In genomic region chr19:43747557-43748204, GRCh38 we compare ENCODE assay signal across 18 cellular contexts. TPM values are rescaled to one million over a fixed set of nuclear protein-coding genes. Genes with fewer than 3 reads are reported as not detected.
DNase-seq lines count a peak whose midpoint lies in the region; ATAC-seq, FAIRE-seq and TF ChIP-seq lines count a peak whose summit lies in the region.
"Had no signal": no experiment of that assay in that cellular context is flagged by ENCODE, and none has a peak within 500 bp of the region (broad histone marks: within the 10 kb centered on the region; RNA-seq: fewer than 3 reads in every experiment).

No MANE protein-coding gene starts in this region.

- 84 to 88% methylated on average over 13 to 16 of the region's 16 CpGs for WGBS in pancreas, 2 donors

- peaks cover 48% of the 10 kb centered on the region for H3K36me3 Mint-ChIP-seq in CD4-positive, CD25-positive, alpha-beta regulatory T cell
- H3K36me3 Mint-ChIP-seq in endothelial cell (ENCODE audit: low read depth, unreplicated experiment), result peaks cover 53% of the 10 kb centered on the region

- no peaks in the 10 kb centered on the region for H3K9me3 ChIP-seq in CD4-positive, CD25-positive, alpha-beta regulatory T cell (ENCODE audit: control insufficient read depth in 2 of 2, low read length in 2 of 2)
- no peaks in the 10 kb centered on the region for H3K9me3 ChIP-seq in pancreas
- no peaks in the 10 kb centered on the region for H3K9me3 ChIP-seq in tibial artery
- H3K9me3 ChIP-seq: neutrophil, SJCRH30, upper lobe of left lung had no signal

- H3K27ac ChIP-seq in CD4-positive, CD25-positive, alpha-beta regulatory T cell (ENCODE audit: insufficient read depth, low read length, poor library complexity, severe bottlenecking), result peak overlapping the region; percentile 42
- H3K27ac ChIP-seq in pancreas, result no peak overlapping the region
- H3K27ac ChIP-seq in tibial artery, result no peak overlapping the region
- H3K27ac ChIP-seq: neutrophil, SJCRH30, upper lobe of left lung had no signal

- H3K4me3 ChIP-seq in CD4-positive, CD25-positive, alpha-beta regulatory T cell (ENCODE audit: low read depth, low read length), result no peak overlapping the region
- no peak overlapping the region for H3K4me3 ChIP-seq in pancreas
- no peak overlapping the region for H3K4me3 ChIP-seq in tibial artery
- H3K4me3 ChIP-seq: SJCRH30, upper lobe of left lung had no signal

- H3K27me3 Mint-ChIP-seq in CD4-positive, CD25-positive, alpha-beta regulatory T cell, result no peaks in the 10 kb centered on the region
- peaks cover 6% of the 10 kb centered on the region for H3K27me3 Mint-ChIP-seq in endothelial cell (ENCODE audit: unreplicated experiment)

- peaks cover 67% of the 10 kb centered on the region for H3K36me3 ChIP-seq in CD4-positive, CD25-positive, alpha-beta regulatory T cell (ENCODE audit: control insufficient read depth, insufficient read depth, low read length)
- peaks cover 0 to 29% (median 20%) of the 10 kb centered on the region in 3 donors for H3K36me3 ChIP-seq in pancreas
- H3K36me3 ChIP-seq in tibial artery, result peaks cover 31 to 89% (median 71%) of the 10 kb centered on the region in 3 donors

- no peaks in the 10 kb centered on the region for H3K27me3 ChIP-seq in CD4-positive, CD25-positive, alpha-beta regulatory T cell (ENCODE audit: control insufficient read depth, insufficient read depth, low read length)
- no peaks in the 10 kb centered on the region for H3K27me3 ChIP-seq in pancreas
- no peaks in the 10 kb centered on the region for H3K27me3 ChIP-seq in tibial artery
- H3K27me3 ChIP-seq: neutrophil, SJCRH30, upper lobe of left lung had no signal

- peak overlapping the region; percentile 12 to 69 (median 62) for H3K27ac Mint-ChIP-seq in CD4-positive, CD25-positive, alpha-beta regulatory T cell
- no peak overlapping the region for H3K27ac Mint-ChIP-seq in endothelial cell (ENCODE audit: unreplicated experiment)

- H3K4me1 Mint-ChIP-seq in CD4-positive, CD25-positive, alpha-beta regulatory T cell, result peaks cover 7 to 45% (median 25%) of the 10 kb centered on the region in 4 donors
- H3K4me1 Mint-ChIP-seq in endothelial cell (ENCODE audit: unreplicated experiment), result peaks cover 6% of the 10 kb centered on the region

- intact Hi-C loops in pancreas (cut with DNase I), result loop anchor here in 1 of 3 donors (5.0 kb wide), 1 partner anchor 35 kb away; the partner anchor contains the start of gene KCNN4
- intact Hi-C loops in tibial artery (cut with DNase I; ENCODE audit: low total_unique reads), result no loop called here

- FAIRE-seq in GM12891 (lab: Jason Lieb, UNC) (peak; percentile 20), pancreas (lab: Jason Lieb, UNC) (no peak)

- H3K4me1 ChIP-seq in CD4-positive, CD25-positive, alpha-beta regulatory T cell (ENCODE audit: control insufficient read depth, insufficient read depth, low read length, poor library complexity, severe bottlenecking), result peaks cover 22% of the 10 kb centered on the region
- peaks cover 0 to 5% (median 0%) of the 10 kb centered on the region in 3 donors for H3K4me1 ChIP-seq in pancreas
- peaks cover 0 to 11% (median 7%) of the 10 kb centered on the region in 4 donors for H3K4me1 ChIP-seq in tibial artery

- H3K9me3 Mint-ChIP-seq in CD4-positive, CD25-positive, alpha-beta regulatory T cell, result no peaks in the 10 kb centered on the region
- no peaks in the 10 kb centered on the region for H3K9me3 Mint-ChIP-seq in endothelial cell (ENCODE audit: unreplicated experiment)

- ATAC-seq in CD4-positive, CD25-positive, alpha-beta regulatory T cell (ENCODE audit: low read depth in 2 of 2), result peak in 1 of 2 donors; percentile 15
- no peak for ATAC-seq in pancreas
- ATAC-seq: sciatic nerve had no signal

- peak overlapping the region in 2 of 4 donors; percentile 55 to 61 for H3K4me3 Mint-ChIP-seq in CD4-positive, CD25-positive, alpha-beta regulatory T cell
- peak overlapping the region; percentile 58 for H3K4me3 Mint-ChIP-seq in endothelial cell (ENCODE audit: unreplicated experiment)

- TF ChIP-seq CTCF in endothelial cell (IDR thresholded peaks at IDR 0.05; ENCODE audit: unreplicated experiment) (no peak), pancreas (IDR thresholded peaks at IDR 0.05) (no peak), tibial artery (IDR thresholded peaks at IDR 0.05) (no peak)

- no peak for DNase-seq in CD4-positive, CD25-positive, alpha-beta regulatory T cell
- DNase-seq in GM12891 (ENCODE audit: insufficient read length, low spot score), result no peak
- DNase-seq in T-helper 22 cell (ENCODE audit: low read depth), result peak; percentile 23
- DNase-seq in endothelial cell (ENCODE audit: low spot score), result no peak
- no peak for DNase-seq in NCI-H2107 treated with DMSO at 0.1 percent for 48 hours (lab: John Stamatoyannopoulos, UW; ENCODE audit: unreplicated experiment)
- no peak for DNase-seq in pancreas
- DNase-seq in tibial artery, result no peak
- DNase-seq: DND-41; mammary epithelial cell; NCI-H146; NCI-H446; SJCRH30; stimulated activated CD4-positive, alpha-beta T cell treated with anti-CD3 and anti-CD28 coated beads, Interleukin-4, amount 100 ng/mL, for 1 hour had no signal

- TF ChIP-seq POLR2A in GM12891 (IDR thresholded peaks at IDR 0.05; ENCODE audit: low read depth, low read length), result no peak

TF ChIP-seq in GM12891, 5 proteins besides CTCF, POLR2A, EP300 and RAD21:
- TF ChIP-seq TAF1 (IDR thresholded peaks at IDR 0.05; ENCODE audit: low read depth, low read length) (no peak), POU2F2 (IDR thresholded peaks at IDR 0.05; ENCODE audit: low read depth, low read length) (no peak), PAX5 (IDR thresholded peaks at IDR 0.05; ENCODE audit: insufficient read depth, low read length, severe bottlenecking) (no peak), POLR2AphosphoS5 (IDR thresholded peaks at IDR 0.05; ENCODE audit: low read depth, low read length) (no peak)

RNA-seq across cellular contexts. Expression of gene SMG9, which starts 7.1 kb away (rescaled TPM):
- total RNA-seq in CD4-positive, CD25-positive, alpha-beta regulatory T cell, result 40.7 TPM
- polyA plus RNA-seq in CD4-positive, CD25-positive, alpha-beta regulatory T cell, result 1 to 10 TPM; 3.4 to 7.0 (median 5.8) TPM
- polyA plus RNA-seq in GM12891 (2012; ENCODE audit: low read depth, missing spikeins), result 24.8 TPM
- 38.8 TPM for total RNA-seq in endothelial cell (ENCODE audit: unreplicated experiment)
- 10 to 100 TPM in 3 of 6 donors, 1 to 10 TPM in 3; 6.6 to 20.1 (median 10.5) TPM for total RNA-seq in pancreas
- polyA plus RNA-seq in pancreas, result 10 to 100 TPM; 22.3 to 23.0 TPM

RNA-seq across cellular contexts. Expression of gene IRGC, which starts 31.8 kb away (rescaled TPM):
- total RNA-seq in CD4-positive, CD25-positive, alpha-beta regulatory T cell, result not detected
- polyA plus RNA-seq in CD4-positive, CD25-positive, alpha-beta regulatory T cell, result not detected
- polyA plus RNA-seq in GM12891 (2012; ENCODE audit: low read depth, missing spikeins), result not detected
- total RNA-seq in endothelial cell (ENCODE audit: unreplicated experiment) (not detected), pancreas (not detected)
- polyA plus RNA-seq in pancreas, result not detected
- total RNA-seq: LHCN-M2, mammary epithelial cell, sciatic nerve, SJCRH30, upper lobe of left lung had no signal
- polyA plus RNA-seq: BJ, mammary epithelial cell had no signal

RNA-seq across cellular contexts. Expression of gene KCNN4, which starts 33.1 kb away (rescaled TPM):
- total RNA-seq in CD4-positive, CD25-positive, alpha-beta regulatory T cell, result 56.1 TPM
- polyA plus RNA-seq in CD4-positive, CD25-positive, alpha-beta regulatory T cell, result 10 to 100 TPM; 16.7 to 33.0 (median 30.1) TPM
- polyA plus RNA-seq in GM12891 (2012; ENCODE audit: low read depth, missing spikeins), result 51.3 TPM
- total RNA-seq in endothelial cell (ENCODE audit: unreplicated experiment) (0.28 TPM), pancreas (1 to 10 TPM in 3 of 6 donors, under 1 TPM in 3; 0.43 to 2.6 (median 0.82) TPM)
- 1 to 10 TPM; 1.3 to 1.5 TPM for polyA plus RNA-seq in pancreas

RNA-seq across cellular contexts. Expression of gene LYPD5, which starts 54.6 kb away (rescaled TPM):
- total RNA-seq in CD4-positive, CD25-positive, alpha-beta regulatory T cell, result not detected
- under 1 TPM in 1 of 4 donors, not detected in 3; 0.60 TPM for polyA plus RNA-seq in CD4-positive, CD25-positive, alpha-beta regulatory T cell
- 0.33 TPM for polyA plus RNA-seq in GM12891 (2012; ENCODE audit: low read depth, missing spikeins)
- total RNA-seq in endothelial cell (ENCODE audit: unreplicated experiment) (not detected), pancreas (1 to 10 TPM in 1 of 6 donors, under 1 TPM in 5; 0.09 to 1.2 (median 0.24) TPM)
- under 1 TPM; 0.42 to 0.49 TPM for polyA plus RNA-seq in pancreas
- total RNA-seq: LHCN-M2 had no signal

Comparison
In these comparisons a context has a peak if more than half of its experiments do, and no peak if none do; other contexts are left out.
1. RNA of gene KCNN4, which starts 33.1 kb away (total RNA-seq): 56.1 TPM in CD4-positive, CD25-positive, alpha-beta regulatory T cell (single experiment); 0.43 to 2.6 TPM in pancreas and 0.28 TPM in endothelial cell (single experiment); every median in the first group is over 10 times any median in the second.